Comparison of ENCODE assay signal across 8 cellular contexts in the genomic region with DNA sequence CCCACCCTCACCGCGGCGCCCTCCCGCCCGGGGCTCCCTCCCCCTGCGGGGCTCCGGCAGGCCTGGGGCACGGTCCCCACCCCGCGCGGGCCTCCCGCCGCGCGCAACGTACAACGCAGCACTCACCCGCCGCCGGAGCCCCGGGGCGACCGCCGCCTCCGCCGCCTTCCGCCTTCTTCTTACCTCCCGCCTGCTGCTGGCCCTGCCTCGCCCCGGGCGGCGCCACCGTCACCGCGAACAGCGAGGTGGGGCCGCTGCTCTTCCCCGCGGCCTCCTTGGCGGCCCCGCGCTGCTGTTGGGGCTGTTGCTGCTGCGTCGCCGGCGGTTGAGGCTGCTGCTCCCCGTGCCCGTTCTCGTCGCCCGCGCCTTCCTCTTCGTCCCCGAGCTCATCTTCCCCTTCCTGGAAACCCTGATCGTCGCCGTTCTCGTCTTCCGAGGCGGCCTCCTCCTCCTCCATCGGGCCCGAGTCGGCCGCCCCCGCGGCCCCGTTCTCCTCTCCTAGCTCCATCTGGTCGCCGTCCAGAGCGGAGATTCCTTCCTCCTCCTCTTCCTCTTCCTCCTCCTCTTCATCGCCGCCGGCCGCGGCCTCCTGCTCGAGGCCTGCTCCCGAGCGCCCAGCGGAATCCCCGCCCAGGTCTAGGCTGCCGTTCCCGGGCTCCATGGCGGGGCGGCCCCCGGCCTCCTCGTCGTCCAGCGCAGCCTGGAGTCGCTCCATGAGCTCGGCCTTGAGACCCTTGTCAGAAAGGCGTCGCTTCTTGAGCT. TPM values are rescaled to one million over a fixed set of nuclear protein-coding genes. Genes with fewer than 3 reads are reported as not detected.
DNase-seq lines count a peak whose midpoint lies in the region; ATAC-seq and TF ChIP-seq lines count a peak whose summit lies in the region.

No MANE protein-coding gene starts in this region.

- no peaks in the 10 kb centered on the region for H3K9me3 Mint-ChIP-seq in activated T-cell treated with anti-CD3 and anti-CD28 coated beads, Interleukin-2, amount 50 U/mL, for 4 hours

- peak overlapping the region; percentile 82 for H3K4me3 ChIP-seq in retinal pigment epithelial cell (ENCODE audit: low read length)

- no peaks in the 10 kb centered on the region for H3K27me3 Mint-ChIP-seq in activated T-cell treated with anti-CD3 and anti-CD28 coated beads, Interleukin-2, amount 50 U/mL, for 4 hours (ENCODE audit: low read depth)

- no peak for TF ChIP-seq CTCF in retinal pigment epithelial cell (conservative IDR thresholded peaks at IDR 0.05; ENCODE audit: low read depth, low read length)

- peaks cover 46% of the 10 kb centered on the region for H3K4me1 Mint-ChIP-seq in activated T-cell treated with anti-CD3 and anti-CD28 coated beads, Interleukin-2, amount 50 U/mL, for 4 hours (ENCODE audit: low read depth)

- peak overlapping the region; percentile 99 for H3K4me3 Mint-ChIP-seq in activated T-cell treated with anti-CD3 and anti-CD28 coated beads, Interleukin-2, amount 50 U/mL, for 4 hours

- H3K36me3 Mint-ChIP-seq in activated T-cell treated with anti-CD3 and anti-CD28 coated beads, Interleukin-2, amount 50 U/mL, for 4 hours (ENCODE audit: insufficient read depth), result peaks cover 31% of the 10 kb centered on the region

- DNase-seq in activated CD4-positive, alpha-beta T cell treated with anti-CD3 and anti-CD28 coated beads for 48 hours, result peak; percentile 49
- no peak for DNase-seq in activated CD4-positive, alpha-beta T cell treated with anti-CD3 and anti-CD28 coated beads, Interleukin-2, amount 50 U/mL, for 1 hour
- peak; percentile 37 for DNase-seq in activated T-cell treated with anti-CD3 and anti-CD28 coated beads, Interleukin-2, amount 50 U/mL, for 4 hours
- peak; percentile 59 for DNase-seq in Right ventricle myocardium superior
- no peak for DNase-seq in retinal pigment epithelial cell (ENCODE audit: low read depth)
- no peak for DNase-seq in DMS53 treated with DMSO at 0.1 percent for 48 hours (lab: John Stamatoyannopoulos, UW; ENCODE audit: unreplicated experiment)
- DNase-seq in COR-L47 (lab: John Stamatoyannopoulos, UW), result no peak

- ATAC-seq in HG03439 (IDR thresholded peaks at IDR 0.05; ENCODE audit: unreplicated experiment) (peak; percentile 12), Right ventricle myocardium superior (ENCODE audit: poor library complexity) (peak; percentile 53)
- ATAC-seq in activated T-cell treated with anti-CD3 and anti-CD28 coated beads, Interleukin-2, amount 50 U/mL, for 4 hours, result peak; percentile 0 to 1

- intact Hi-C loops in Right ventricle myocardium superior (cut with DNase I), result loop anchor here (2.0 kb wide), 2 partner anchors 29 to 107 kb away; a partner anchor contains a TSS

RNA-seq across cellular contexts. Expression of a gene that starts 0.7 kb away (rescaled TPM):
- 100 to 1,000 TPM; 606 to 649 (median 640) TPM for total RNA-seq in activated T-cell treated with anti-CD3 and anti-CD28 coated beads, Interleukin-2, amount 50 U/mL, for 4 hours
- 164 TPM for total RNA-seq in Right ventricle myocardium superior

RNA-seq across cellular contexts. Expression of a gene that starts 28.2 kb away (rescaled TPM):
- total RNA-seq in activated T-cell treated with anti-CD3 and anti-CD28 coated beads, Interleukin-2, amount 50 U/mL, for 4 hours, result 10 to 100 TPM; 50.7 to 54.1 (median 53.7) TPM
- total RNA-seq in Right ventricle myocardium superior, result 68.7 TPM

Comparison
In these comparisons a context has a peak if more than half of its experiments do, and no peak if none do; other contexts are left out.
1. DNase-seq: peak in activated CD4-positive, alpha-beta T cell treated with anti-CD3 and anti-CD28 coated beads for 48 hours (single experiment), activated T-cell treated with anti-CD3 and anti-CD28 coated beads, Interleukin-2, amount 50 U/mL, for 4 hours (single experiment) and Right ventricle myocardium superior (single experiment); none in activated CD4-positive, alpha-beta T cell treated with anti-CD3 and anti-CD28 coated beads, Interleukin-2, amount 50 U/mL, for 1 hour (single experiment), retinal pigment epithelial cell (single experiment), DMS53 treated with DMSO at 0.1 percent for 48 hours (single experiment) and COR-L47 (single experiment).
2. ATAC-seq: peak in every context shown above with its lines; median percentile 53 in Right ventricle myocardium superior; 12 in HG03439; 0 in activated T-cell treated with anti-CD3 and anti-CD28 coated beads, Interleukin-2, amount 50 U/mL, for 4 hours.